ENCODE assay signal across 12 cellular contexts in genomic region chr5:141843156-141843927, GRCh38. TPM values are rescaled to one million over a fixed set of nuclear protein-coding genes. Genes with fewer than 3 reads are reported as not detected.
DNase-seq lines count a peak whose midpoint lies in the region; ATAC-seq and TF ChIP-seq lines count a peak whose summit lies in the region.
"Had no signal": no experiment of that assay in that cellular context is flagged by ENCODE, and none has a peak within 500 bp of the region (broad histone marks: within the 10 kb centered on the region; RNA-seq: fewer than 3 reads in every experiment).

No MANE protein-coding gene starts in this region.

- H3K9me2 ChIP-seq in PC-9 (ENCODE audit: insufficient read depth) = no peaks in the 10 kb centered on the region

- H3K4me1 ChIP-seq in PC-9 (replicated peaks; ENCODE audit: insufficient read depth) = peaks cover 64% of the 10 kb centered on the region
- peaks cover 82% of the 10 kb centered on the region for H3K4me1 ChIP-seq in neural progenitor cell

- H3K27me3 Mint-ChIP-seq in Calu3 (ENCODE audit: unreplicated experiment) (no peaks in the 10 kb centered on the region), neural progenitor cell (ENCODE audit: insufficient read depth, low read depth) (peaks cover 3% of the 10 kb centered on the region)

- TF ChIP-seq CTCF in Calu3 (IDR thresholded peaks at IDR 0.05; ENCODE audit: unreplicated experiment) = no peak
- TF ChIP-seq CTCF in PC-9 (conservative IDR thresholded peaks at IDR 0.05) = no peak
- TF ChIP-seq CTCF in neural progenitor cell (IDR thresholded peaks at IDR 0.05) = no peak

- CTCF ChIA-PET in Calu3 (lab: Charles Lee) (interaction anchor here (1.0 kb wide), 1 partner anchor 126 kb away, joined by 3 read pairs; no protein-coding TSS in a partner anchor), PC-9 (lab: Charles Lee) (interaction anchor here (0.6 kb wide), 2 partner anchors 35 to 86 kb away, joined by 4 to 12 read pairs; partner anchors contain the start of gene PCDH1)

- H4K20me1 ChIP-seq in PC-9 (ENCODE audit: insufficient read depth) = no peaks in the 10 kb centered on the region
- no peaks in the 10 kb centered on the region for H4K20me1 ChIP-seq in neural progenitor cell (ENCODE audit: low read depth)

- DNase-seq in Calu3 (peak; percentile 57), PC-9 (peak; percentile 67 to 86), neural progenitor cell (ENCODE audit: low spot score) (no peak), activated gamma-delta T cell treated with Interleukin-2 at 50 U/mL for 16 hours (no peak)
- DNase-seq: activated CD4-positive, alpha-beta memory T cell treated with anti-CD3 and anti-CD28 coated beads, Interleukin-2, amount 10 ng/mL, durations not matched to agents 7 days and 5 days; CD4-positive, alpha-beta memory T cell; occipital lobe had no signal

- H3K36me3 ChIP-seq in PC-9 (ENCODE audit: low read depth) = no peaks in the 10 kb centered on the region
- no peaks in the 10 kb centered on the region for H3K36me3 ChIP-seq in neural progenitor cell

- no peak overlapping the region for H3K9ac ChIP-seq in neural progenitor cell

- no peak overlapping the region for H2AFZ ChIP-seq in PC-9
- H2AFZ ChIP-seq in neural progenitor cell (replicated peaks) = no peak overlapping the region

- H3K4me3 ChIP-seq in PC-9 = no peak overlapping the region
- no peak overlapping the region for H3K4me3 ChIP-seq in neural progenitor cell
- H3K4me3 ChIP-seq: SK-N-MC had no signal

- intact Hi-C loops in Calu3 (cut with micrococcal nuclease; ENCODE audit: unreplicated experiment) = no loop called here
- intact Hi-C loops in PC-9 (cut with micrococcal nuclease; ENCODE audit: unreplicated experiment) = no loop called here

- H3K9me3 ChIP-seq in PC-9 (ENCODE audit: insufficient read depth, low read depth) = no peaks in the 10 kb centered on the region
- H3K9me3 ChIP-seq in neural progenitor cell (ENCODE audit: low read depth) = no peaks in the 10 kb centered on the region

- H3K27ac Mint-ChIP-seq in Calu3 (ENCODE audit: unreplicated experiment) (peak overlapping the region; percentile 10), neural progenitor cell (peak overlapping the region; percentile 11)
- H3K27ac Mint-ChIP-seq: activated CD4-positive, alpha-beta memory T cell treated with anti-CD3 and anti-CD28 coated beads, Interleukin-2, amount 10 ng/mL, durations not matched to agents 7 days and 5 days; CD4-positive, alpha-beta memory T cell had no signal

- no peaks in the 10 kb centered on the region for H3K9me3 Mint-ChIP-seq in Calu3 (ENCODE audit: low read depth, unreplicated experiment)
- H3K9me3 Mint-ChIP-seq in neural progenitor cell = no peaks in the 10 kb centered on the region
- H3K9me3 Mint-ChIP-seq: activated CD4-positive, alpha-beta memory T cell treated with anti-CD3 and anti-CD28 coated beads, Interleukin-2, amount 10 ng/mL, durations not matched to agents 7 days and 5 days; CD4-positive, alpha-beta memory T cell had no signal

- no peak overlapping the region for H3K4me3 Mint-ChIP-seq in Calu3 (ENCODE audit: low read depth, unreplicated experiment)
- H3K4me3 Mint-ChIP-seq in neural progenitor cell = no peak overlapping the region
- H3K4me3 Mint-ChIP-seq: activated CD4-positive, alpha-beta memory T cell treated with anti-CD3 and anti-CD28 coated beads, Interleukin-2, amount 10 ng/mL, durations not matched to agents 7 days and 5 days; CD4-positive, alpha-beta memory T cell had no signal

- H3K4me2 ChIP-seq in PC-9 (peak overlapping the region; percentile 60), neural progenitor cell (peak overlapping the region; percentile 47)

- peak overlapping the region; percentile 58 for H3K27ac ChIP-seq in PC-9
- H3K27ac ChIP-seq in neural progenitor cell = peak overlapping the region; percentile 46
- H3K27ac ChIP-seq: SK-N-MC had no signal

- BruUV-seq in Calu3 (replicated peaks; lab: Mats Ljungman, UMichigan) (no TSS peak), PC-9 (replicated peaks; lab: Mats Ljungman, UMichigan) (no TSS peak)

- peaks cover 32% of the 10 kb centered on the region for H3K36me3 Mint-ChIP-seq in Calu3 (ENCODE audit: insufficient read depth, unreplicated experiment)
- H3K36me3 Mint-ChIP-seq in neural progenitor cell = no peaks in the 10 kb centered on the region
- H3K36me3 Mint-ChIP-seq: CD4-positive, alpha-beta memory T cell had no signal

- peaks cover 15% of the 10 kb centered on the region for H3F3A ChIP-seq in PC-9 (ENCODE audit: insufficient read depth, low read depth)
- peaks cover 56% of the 10 kb centered on the region for H3F3A ChIP-seq in neural progenitor cell (ENCODE audit: low read depth)

- peak; percentile 70 for ATAC-seq in esophagus mucosa
- ATAC-seq in HG02678 (IDR thresholded peaks at IDR 0.05; ENCODE audit: unreplicated experiment) = no peak
- no peak for ATAC-seq in GM21619 (IDR thresholded peaks at IDR 0.05; ENCODE audit: unreplicated experiment)
- ATAC-seq in GM19397 (IDR thresholded peaks at IDR 0.05; ENCODE audit: unreplicated experiment) = no peak

- H3K4me1 Mint-ChIP-seq in Calu3 (ENCODE audit: low read depth, unreplicated experiment) (peaks cover 74% of the 10 kb centered on the region), neural progenitor cell (peaks cover 59% of the 10 kb centered on the region)

- POLR2A ChIA-PET in PC-9 (lab: Charles Lee; ENCODE audit: unreplicated experiment) = interaction anchor here (0.7 kb wide), 2 partner anchors 80 to 696 kb away, joined by 4 to 5 read pairs; partner anchors contain the start of gene DELE1

- H3K79me2 ChIP-seq in PC-9 (ENCODE audit: low read depth) (peaks cover 12% of the 10 kb centered on the region; the same call in 1 of the 2 replicates), neural progenitor cell (ENCODE audit: low read depth) (peaks cover 10% of the 10 kb centered on the region)

- no peaks in the 10 kb centered on the region for H3K27me3 ChIP-seq in PC-9 (ENCODE audit: insufficient read depth, low read depth)
- no peaks in the 10 kb centered on the region for H3K27me3 ChIP-seq in neural progenitor cell

RNA-seq across cellular contexts. Expression of gene PCDH1, which starts 34.9 kb away (rescaled TPM):
- 146 and 167 TPM in 2 replicates for total RNA-seq in Calu3 (2022)
- 88.5 and 101 TPM in 2 replicates for total RNA-seq in PC-9 (2021)
- 62.7 TPM for total RNA-seq in esophagus mucosa
- 24.8 and 48.4 TPM in 2 replicates for total RNA-seq in neural progenitor cell (ENCODE audit: low replicate concordance)
- total RNA-seq: activated CD4-positive, alpha-beta memory T cell treated with anti-CD3 and anti-CD28 coated beads, Interleukin-2, amount 10 ng/mL, durations not matched to agents 7 days and 5 days; CD4-positive, alpha-beta memory T cell had no signal

Comparison
In these comparisons a context has a peak if more than half of its experiments do, and no peak if none do; other contexts are left out.
1. DNase-seq: peak in Calu3 (single experiment) and PC-9 (2 of 2); none in neural progenitor cell (single experiment) and activated gamma-delta T cell treated with Interleukin-2 at 50 U/mL for 16 hours (single experiment).